Comparison of ENCODE assay signal across 1 cellular context in the genomic region with DNA sequence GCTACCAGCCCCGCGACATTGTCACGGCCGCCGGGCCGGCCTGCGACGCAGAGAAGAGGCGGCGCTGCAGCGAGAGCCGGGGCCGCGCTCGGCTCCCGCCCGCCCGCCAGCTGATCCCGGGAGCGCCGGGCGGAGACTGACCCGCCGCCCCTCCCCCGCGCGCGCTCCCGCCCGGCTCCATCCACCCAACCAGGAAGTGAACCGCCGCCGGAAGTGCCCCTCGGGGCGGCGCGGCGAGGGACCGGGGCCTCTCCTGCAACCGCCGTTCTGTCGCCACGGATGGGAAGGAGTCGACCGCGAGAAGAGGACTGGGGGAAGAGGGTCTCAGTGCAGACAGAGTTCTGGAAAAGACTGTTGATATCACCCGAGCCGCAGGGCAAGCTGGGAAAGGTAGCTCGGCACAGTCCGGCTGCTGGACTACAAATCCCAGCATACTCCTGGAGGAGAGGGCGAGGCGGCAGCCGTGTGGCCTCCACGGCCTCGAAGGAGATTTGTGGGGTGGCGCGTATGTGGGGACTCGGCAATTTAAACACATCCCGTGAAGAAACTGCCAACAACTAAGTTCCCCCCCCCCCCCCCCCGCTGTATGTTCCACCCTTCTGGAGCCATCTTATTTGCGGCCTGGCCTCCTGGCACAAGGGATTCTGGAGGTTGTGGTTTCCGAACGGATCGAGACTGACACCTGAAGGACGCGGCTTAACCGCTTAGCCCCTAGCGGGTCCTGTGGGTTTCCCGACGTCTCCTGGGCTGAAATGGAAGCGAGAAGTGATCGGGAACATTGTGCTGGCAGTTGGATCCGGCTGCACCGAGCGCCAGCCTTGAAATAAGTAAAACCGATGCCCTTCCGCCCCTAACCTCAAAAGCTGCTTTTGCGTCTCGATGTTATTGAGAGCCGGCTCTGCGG.
TF ChIP-seq lines count a peak whose summit lies in the region.

Gene AAK1, minus strand, starts transcription at position 138 of the 904 bp plus-strand sequence. CDS start 699 bp downstream, outside the sequence.

TF ChIP-seq in WTC11, 78 proteins besides CTCF, POLR2A, EP300 and RAD21 (continued from another document):
- TF ChIP-seq, protein P1, sequence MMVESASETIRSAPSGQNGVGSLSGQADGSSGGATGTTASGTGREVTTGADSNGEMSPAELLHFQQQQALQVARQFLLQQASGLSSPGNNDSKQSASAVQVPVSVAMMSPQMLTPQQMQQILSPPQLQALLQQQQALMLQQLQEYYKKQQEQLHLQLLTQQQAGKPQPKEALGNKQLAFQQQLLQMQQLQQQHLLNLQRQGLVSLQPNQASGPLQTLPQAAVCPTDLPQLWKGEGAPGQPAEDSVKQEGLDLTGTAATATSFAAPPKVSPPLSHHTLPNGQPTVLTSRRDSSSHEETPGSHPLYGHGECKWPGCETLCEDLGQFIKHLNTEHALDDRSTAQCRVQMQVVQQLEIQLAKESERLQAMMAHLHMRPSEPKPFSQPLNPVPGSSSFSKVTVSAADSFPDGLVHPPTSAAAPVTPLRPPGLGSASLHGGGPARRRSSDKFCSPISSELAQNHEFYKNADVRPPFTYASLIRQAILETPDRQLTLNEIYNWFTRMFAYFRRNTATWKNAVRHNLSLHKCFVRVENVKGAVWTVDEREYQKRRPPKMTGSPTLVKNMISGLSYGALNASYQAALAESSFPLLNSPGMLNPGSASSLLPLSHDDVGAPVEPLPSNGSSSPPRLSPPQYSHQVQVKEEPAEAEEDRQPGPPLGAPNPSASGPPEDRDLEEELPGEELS (CRISPR knock-in tag; IDR thresholded peaks at IDR 0.05) = 0 out of 2 replicates have a peak, but pooled peaks have one; percentile 53
- TF ChIP-seq, protein P2, sequence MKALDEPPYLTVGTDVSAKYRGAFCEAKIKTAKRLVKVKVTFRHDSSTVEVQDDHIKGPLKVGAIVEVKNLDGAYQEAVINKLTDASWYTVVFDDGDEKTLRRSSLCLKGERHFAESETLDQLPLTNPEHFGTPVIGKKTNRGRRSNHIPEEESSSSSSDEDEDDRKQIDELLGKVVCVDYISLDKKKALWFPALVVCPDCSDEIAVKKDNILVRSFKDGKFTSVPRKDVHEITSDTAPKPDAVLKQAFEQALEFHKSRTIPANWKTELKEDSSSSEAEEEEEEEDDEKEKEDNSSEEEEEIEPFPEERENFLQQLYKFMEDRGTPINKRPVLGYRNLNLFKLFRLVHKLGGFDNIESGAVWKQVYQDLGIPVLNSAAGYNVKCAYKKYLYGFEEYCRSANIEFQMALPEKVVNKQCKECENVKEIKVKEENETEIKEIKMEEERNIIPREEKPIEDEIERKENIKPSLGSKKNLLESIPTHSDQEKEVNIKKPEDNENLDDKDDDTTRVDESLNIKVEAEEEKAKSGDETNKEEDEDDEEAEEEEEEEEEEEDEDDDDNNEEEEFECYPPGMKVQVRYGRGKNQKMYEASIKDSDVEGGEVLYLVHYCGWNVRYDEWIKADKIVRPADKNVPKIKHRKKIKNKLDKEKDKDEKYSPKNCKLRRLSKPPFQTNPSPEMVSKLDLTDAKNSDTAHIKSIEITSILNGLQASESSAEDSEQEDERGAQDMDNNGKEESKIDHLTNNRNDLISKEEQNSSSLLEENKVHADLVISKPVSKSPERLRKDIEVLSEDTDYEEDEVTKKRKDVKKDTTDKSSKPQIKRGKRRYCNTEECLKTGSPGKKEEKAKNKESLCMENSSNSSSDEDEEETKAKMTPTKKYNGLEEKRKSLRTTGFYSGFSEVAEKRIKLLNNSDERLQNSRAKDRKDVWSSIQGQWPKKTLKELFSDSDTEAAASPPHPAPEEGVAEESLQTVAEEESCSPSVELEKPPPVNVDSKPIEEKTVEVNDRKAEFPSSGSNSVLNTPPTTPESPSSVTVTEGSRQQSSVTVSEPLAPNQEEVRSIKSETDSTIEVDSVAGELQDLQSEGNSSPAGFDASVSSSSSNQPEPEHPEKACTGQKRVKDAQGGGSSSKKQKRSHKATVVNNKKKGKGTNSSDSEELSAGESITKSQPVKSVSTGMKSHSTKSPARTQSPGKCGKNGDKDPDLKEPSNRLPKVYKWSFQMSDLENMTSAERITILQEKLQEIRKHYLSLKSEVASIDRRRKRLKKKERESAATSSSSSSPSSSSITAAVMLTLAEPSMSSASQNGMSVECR (CRISPR knock-in tag; IDR thresholded peaks at IDR 0.05; ENCODE audit: borderline replicate concordance) = peak; percentile 39; the same call in 1 of the 2 replicates
